ENCODE assay signal across 36 cellular contexts in the genomic region with DNA sequence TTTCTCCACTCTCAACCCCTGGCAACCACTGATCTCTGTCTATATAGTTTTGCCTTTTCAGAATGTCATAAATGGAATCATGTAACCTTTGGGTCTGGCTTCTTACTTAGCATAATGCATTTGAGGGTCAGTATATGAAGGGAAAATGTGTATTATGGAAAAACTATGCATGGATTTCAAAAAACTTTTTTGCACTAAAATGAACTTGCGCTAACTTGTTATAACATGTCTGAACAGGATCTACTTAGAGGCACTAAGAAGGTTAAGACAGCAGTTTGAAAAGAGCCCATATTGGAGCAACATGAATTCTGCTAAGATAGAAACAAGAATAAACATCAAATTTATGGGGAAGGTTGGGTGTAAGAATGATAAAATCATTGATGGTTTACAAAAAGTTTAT. TPM values are rescaled to one million over a fixed set of nuclear protein-coding genes. Genes with fewer than 3 reads are reported as not detected.
"Had no signal": no experiment of that assay in that cellular context is flagged by ENCODE, and none has a peak within 500 bp of the region (broad histone marks: within the 10 kb centered on the region; RNA-seq: fewer than 3 reads in every experiment).

No MANE protein-coding gene starts in this region.

- H3K27ac Mint-ChIP-seq: activated CD4-positive, alpha-beta memory T cell treated with anti-CD3 and anti-CD28 coated beads for 36 hours; activated CD8-positive, alpha-beta memory T cell treated with anti-CD3 and anti-CD28 coated beads, Interleukin-2, amount 10 ng/mL, durations not matched to agents 7 days and 5 days; activated CD8-positive, alpha-beta T cell treated with anti-CD3 and anti-CD28 coated beads, Interleukin-2, amount 10 ng/mL, durations not matched to agents 7 days and 5 days; activated naive CD4-positive, alpha-beta T cell treated with anti-CD3 and anti-CD28 coated beads for 36 hours; activated naive CD4-positive, alpha-beta T cell treated with anti-CD3 and anti-CD28 coated beads, Interleukin-2, amount 50 U/mL, for 24 hours; activated naive CD8-positive, alpha-beta T cell treated with anti-CD3 and anti-CD28 coated beads for 36 hours; activated naive CD8-positive, alpha-beta T cell treated with anti-CD3 and anti-CD28 coated beads, Interleukin-2, amount 50 U/mL, for 24 hours; activated T-helper 1 cell treated with anti-CD3 and anti-CD28 coated beads, Interleukin-12 subunit alpha, Interleukin-12 subunit beta, Interleukin-2, Interleukin-4 antibody, amounts not matched to agents 30 ng/mL and 10 ng/mL and 1 ng/mL, durations not matched to agents 14 hours and 24 hours and 36 hours; activated T-helper 2 cell treated with anti-CD3 and anti-CD28 coated beads, Interferon-gamma antibody, Interleukin-2, Interleukin-4, amounts not matched to agents 10 μg/mL and 5 μg/mL and 100 μg/mL, durations not matched to agents 14 hours and 24 hours and 36 hours; dendritic cell treated with granulocyte-macrophage colony-stimulating factor and Interleukin-4, amounts not matched to agents 40 ng/mL and 50 ng/mL, for 4 days; endodermal cell; T-helper 17 cell; T-helper 2 cell treated with Interferon-gamma antibody and Interleukin-4, amounts not matched to agents 5 μg/mL and 100 μg/mL, for 36 hours had no signal

- H3K9me3 Mint-ChIP-seq: activated CD4-positive, alpha-beta memory T cell treated with anti-CD3 and anti-CD28 coated beads for 36 hours; activated naive CD4-positive, alpha-beta T cell treated with anti-CD3 and anti-CD28 coated beads for 36 hours; activated naive CD4-positive, alpha-beta T cell treated with anti-CD3 and anti-CD28 coated beads, Interleukin-2, amount 50 U/mL, for 24 hours; activated naive CD8-positive, alpha-beta T cell treated with anti-CD3 and anti-CD28 coated beads for 36 hours; activated naive CD8-positive, alpha-beta T cell treated with anti-CD3 and anti-CD28 coated beads, Interleukin-2, amount 50 U/mL, for 24 hours; activated T-helper 1 cell treated with anti-CD3 and anti-CD28 coated beads, Interleukin-12 subunit alpha, Interleukin-12 subunit beta, Interleukin-2, Interleukin-4 antibody, amounts not matched to agents 30 ng/mL and 10 ng/mL and 1 ng/mL, durations not matched to agents 14 hours and 24 hours and 36 hours; activated T-helper 2 cell treated with anti-CD3 and anti-CD28 coated beads, Interferon-gamma antibody, Interleukin-2, Interleukin-4, amounts not matched to agents 10 μg/mL and 5 μg/mL and 100 μg/mL, durations not matched to agents 14 hours and 24 hours and 36 hours; central memory CD8-positive, alpha-beta T cell; T-helper 2 cell treated with Interferon-gamma antibody and Interleukin-4, amounts not matched to agents 5 μg/mL and 100 μg/mL, for 36 hours had no signal

- H3K27ac ChIP-seq: adrenal gland, body of pancreas, coronary artery, dorsolateral prefrontal cortex, esophagus muscularis mucosa, gastroesophageal sphincter, heart right ventricle had no signal

- DNase-seq: activated CD4-positive, alpha-beta memory T cell treated with anti-CD3 and anti-CD28 coated beads for 36 hours; activated CD4-positive, alpha-beta T cell treated with anti-CD3 and anti-CD28 coated beads for 1 hour; activated CD4-positive, alpha-beta T cell treated with anti-CD3 and anti-CD28 coated beads for 4 hours; activated CD4-positive, alpha-beta T cell treated with anti-CD3 and anti-CD28 coated beads, Interleukin-2, amount 50 U/mL, for 1 hour; activated CD8-positive, alpha-beta memory T cell treated with anti-CD3 and anti-CD28 coated beads, Interleukin-2, amount 10 ng/mL, durations not matched to agents 7 days and 5 days; activated CD8-positive, alpha-beta memory T cell treated with anti-CD3 and anti-CD28 coated beads, Interleukin-2, amount 50 U/mL, for 4 hours; activated CD8-positive, alpha-beta T cell treated with anti-CD3 and anti-CD28 coated beads, Interleukin-2, amount 10 ng/mL, durations not matched to agents 7 days and 5 days; activated effector memory CD4-positive, alpha-beta T cell treated with anti-CD3 and anti-CD28 coated beads, Interleukin-2, amount 50 U/mL, for 16 hours; activated naive CD4-positive, alpha-beta T cell treated with anti-CD3 and anti-CD28 coated beads for 36 hours; activated naive CD8-positive, alpha-beta T cell treated with anti-CD3 and anti-CD28 coated beads for 36 hours; activated naive CD8-positive, alpha-beta T cell treated with anti-CD3 and anti-CD28 coated beads, Interleukin-2, amount 50 U/mL, for 24 hours; activated T-cell treated with anti-CD3 and anti-CD28 coated beads, Interleukin-2, amount 50 U/mL, for 1 hour; activated T-cell treated with anti-CD3 and anti-CD28 coated beads, Interleukin-2, amount 50 U/mL, for 48 hours; adrenal gland; amygdala; aorta; body of pancreas; dorsolateral prefrontal cortex; effector memory CD4-positive, alpha-beta T cell; endodermal cell; erythroblast; foreskin melanocyte; heart right ventricle; SW 1271; T-helper 1 cell; T-helper 17 cell; T1000 had no signal

- ATAC-seq: activated CD8-positive, alpha-beta memory T cell treated with anti-CD3 and anti-CD28 coated beads, Interleukin-2, amount 10 ng/mL, durations not matched to agents 7 days and 5 days; activated CD8-positive, alpha-beta T cell treated with anti-CD3 and anti-CD28 coated beads, Interleukin-2, amount 10 ng/mL, durations not matched to agents 7 days and 5 days; activated naive CD8-positive, alpha-beta T cell treated with anti-CD3 and anti-CD28 coated beads, Interleukin-2, amount 50 U/mL, for 24 hours; body of pancreas; gastroesophageal sphincter; heart right ventricle; T-helper 17 cell had no signal

- H3K4me1 Mint-ChIP-seq: activated naive CD8-positive, alpha-beta T cell treated with anti-CD3 and anti-CD28 coated beads for 36 hours; endodermal cell had no signal

- H3K4me3 ChIP-seq: adrenal gland, body of pancreas, coronary artery, dorsolateral prefrontal cortex, esophagus muscularis mucosa, gastroesophageal sphincter, heart right ventricle had no signal

- H3K27me3 Mint-ChIP-seq: activated CD4-positive, alpha-beta memory T cell treated with anti-CD3 and anti-CD28 coated beads for 36 hours; activated CD8-positive, alpha-beta memory T cell treated with anti-CD3 and anti-CD28 coated beads, Interleukin-2, amount 10 ng/mL, durations not matched to agents 7 days and 5 days; activated naive CD4-positive, alpha-beta T cell treated with anti-CD3 and anti-CD28 coated beads, Interleukin-2, amount 50 U/mL, for 24 hours; activated naive CD8-positive, alpha-beta T cell treated with anti-CD3 and anti-CD28 coated beads for 36 hours; activated naive CD8-positive, alpha-beta T cell treated with anti-CD3 and anti-CD28 coated beads, Interleukin-2, amount 50 U/mL, for 24 hours; central memory CD8-positive, alpha-beta T cell; dendritic cell treated with granulocyte-macrophage colony-stimulating factor and Interleukin-4, amounts not matched to agents 40 ng/mL and 50 ng/mL, for 4 days; T-helper 17 cell had no signal

- H3K9me3 ChIP-seq: adrenal gland, body of pancreas, esophagus muscularis mucosa, gastroesophageal sphincter had no signal

- H3K4me3 Mint-ChIP-seq: activated CD4-positive, alpha-beta memory T cell treated with anti-CD3 and anti-CD28 coated beads for 36 hours; activated CD8-positive, alpha-beta memory T cell treated with anti-CD3 and anti-CD28 coated beads, Interleukin-2, amount 10 ng/mL, durations not matched to agents 7 days and 5 days; activated CD8-positive, alpha-beta T cell treated with anti-CD3 and anti-CD28 coated beads, Interleukin-2, amount 10 ng/mL, durations not matched to agents 7 days and 5 days; activated naive CD4-positive, alpha-beta T cell treated with anti-CD3 and anti-CD28 coated beads for 36 hours; activated naive CD4-positive, alpha-beta T cell treated with anti-CD3 and anti-CD28 coated beads, Interleukin-2, amount 50 U/mL, for 24 hours; activated naive CD8-positive, alpha-beta T cell treated with anti-CD3 and anti-CD28 coated beads for 36 hours; activated naive CD8-positive, alpha-beta T cell treated with anti-CD3 and anti-CD28 coated beads, Interleukin-2, amount 50 U/mL, for 24 hours; activated T-helper 1 cell treated with anti-CD3 and anti-CD28 coated beads, Interleukin-12 subunit alpha, Interleukin-12 subunit beta, Interleukin-2, Interleukin-4 antibody, amounts not matched to agents 30 ng/mL and 10 ng/mL and 1 ng/mL, durations not matched to agents 14 hours and 24 hours and 36 hours; central memory CD8-positive, alpha-beta T cell; dendritic cell treated with granulocyte-macrophage colony-stimulating factor and Interleukin-4, amounts not matched to agents 40 ng/mL and 50 ng/mL, for 4 days; endodermal cell; T-helper 17 cell; T-helper 2 cell treated with Interferon-gamma antibody and Interleukin-4, amounts not matched to agents 5 μg/mL and 100 μg/mL, for 36 hours had no signal

- H3K4me1 ChIP-seq: esophagus muscularis mucosa, gastroesophageal sphincter had no signal

- H3K27me3 ChIP-seq: adrenal gland, body of pancreas, dorsolateral prefrontal cortex, esophagus muscularis mucosa, gastroesophageal sphincter, heart right ventricle had no signal

RNA-seq across cellular contexts. Expression of a gene that starts 56.9 kb away (rescaled TPM):
- total RNA-seq: activated naive CD4-positive, alpha-beta T cell treated with anti-CD3 and anti-CD28 coated beads for 36 hours; activated T-helper 1 cell treated with anti-CD3 and anti-CD28 coated beads, Interleukin-12 subunit alpha, Interleukin-12 subunit beta, Interleukin-2, Interleukin-4 antibody, amounts not matched to agents 30 ng/mL and 10 ng/mL and 1 ng/mL, durations not matched to agents 14 hours and 24 hours and 36 hours had no signal
